ENCODE assay signal across 10 cellular contexts in the genomic region with DNA sequence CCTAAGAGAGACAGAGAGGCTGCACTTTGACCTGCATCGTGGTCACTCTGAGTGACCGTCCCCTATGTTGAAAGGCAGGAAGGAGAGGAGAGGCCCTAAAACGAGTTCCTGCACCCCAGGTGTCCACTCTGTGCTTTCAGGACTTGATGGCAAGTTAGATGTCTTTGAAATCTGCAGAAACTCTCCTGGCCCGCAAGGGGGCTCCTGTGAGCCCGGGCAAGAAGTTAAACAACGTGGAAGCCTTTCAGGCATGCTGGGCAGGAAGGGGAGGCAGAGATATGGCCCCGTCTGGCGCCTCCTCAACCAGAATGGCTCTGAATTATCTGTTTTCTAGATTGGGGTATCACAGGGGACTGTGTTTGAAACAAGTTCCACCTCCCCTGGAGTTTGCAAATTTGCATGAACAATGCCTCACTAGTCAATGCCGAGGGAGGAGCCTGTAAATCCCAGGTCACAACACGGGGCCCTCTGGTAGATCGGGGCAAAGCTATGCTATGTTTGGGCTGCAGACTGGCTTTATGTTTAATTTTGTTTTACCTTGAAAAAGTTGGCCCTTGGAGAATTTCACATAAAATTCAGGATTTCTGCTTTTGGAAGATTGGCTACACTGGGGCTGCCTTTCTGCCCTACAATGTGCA. TPM values are rescaled to one million over a fixed set of nuclear protein-coding genes. Genes with fewer than 3 reads are reported as not detected.
DNase-seq lines count a peak whose midpoint lies in the region; ATAC-seq and TF ChIP-seq lines count a peak whose summit lies in the region.
"Had no signal": no experiment of that assay in that cellular context is flagged by ENCODE, and none has a peak within 500 bp of the region (broad histone marks: within the 10 kb centered on the region; RNA-seq: fewer than 3 reads in every experiment).

No MANE protein-coding gene starts in this region.

- TF ChIP-seq CTCF in heart left ventricle (IDR thresholded peaks at IDR 0.05), result peak; percentile 37 to 67 (median 55)

- H3K36me3 ChIP-seq in heart left ventricle, result no peaks in the 10 kb centered on the region
- H3K36me3 ChIP-seq: vagina had no signal

- DNase-seq in D341Med (ENCODE audit: low spot score) (peak; percentile 62), SW480 (ENCODE audit: low spot score) (peak; percentile 30), heart left ventricle (peak in 3 of 5 donors; percentile 37 to 64 (median 40)), NCI-H2029 (lab: John Stamatoyannopoulos, UW) (no peak), NCI-H2227 treated with DMSO at 0.1 percent for 48 hours (lab: John Stamatoyannopoulos, UW) (no peak), cerebellum (ENCODE audit: low spot score) (no peak)
- DNase-seq: left cardiac atrium had no signal

- no peak overlapping the region for H3K27ac ChIP-seq in heart left ventricle
- H3K27ac ChIP-seq: vagina had no signal

- peaks cover 0 to 18% (median 3%) of the 10 kb centered on the region in 9 donors for H3K27me3 ChIP-seq in heart left ventricle
- H3K27me3 ChIP-seq: vagina had no signal

- WGBS in heart left ventricle, 4 donors, result 27 to 46% (median 30%) methylated on average over 11 of the region's 11 CpGs

- no peaks in the 10 kb centered on the region for H3K9me3 ChIP-seq in heart left ventricle
- H3K9me3 ChIP-seq: vagina had no signal

- H3K4me3 ChIP-seq in heart left ventricle, result no peak overlapping the region
- H3K4me3 ChIP-seq: vagina had no signal

- intact Hi-C loops in heart left ventricle (cut with DNase I), result loop anchor here in 7 of 10 donors (2.0 to 5.0 kb wide), 5 partner anchors 50 to 70 kb away; no protein-coding TSS in a partner anchor

- TF ChIP-seq POLR2A in heart left ventricle (IDR thresholded peaks at IDR 0.05), result no peak

- peaks cover 0 to 9% (median 0%) of the 10 kb centered on the region in 12 donors for H3K4me1 ChIP-seq in heart left ventricle
- H3K4me1 ChIP-seq: vagina had no signal

- ATAC-seq in HG02885 (IDR thresholded peaks at IDR 0.05; ENCODE audit: poor library complexity, unreplicated experiment) (peak; percentile 39), heart left ventricle (peak in 2 of 4 donors; percentile 41 to 50), GM21390 (IDR thresholded peaks at IDR 0.05; ENCODE audit: unreplicated experiment) (no peak)

RNA-seq across cellular contexts. Expression of gene CTXND1, which starts 9.8 kb away (rescaled TPM):
- total RNA-seq in heart left ventricle (1 to 10 TPM in 7 of 9 donors, under 1 TPM in 2; 0.14 to 9.5 (median 3.4) TPM), cerebellum (7.3 TPM)
- polyA plus RNA-seq in heart left ventricle, result 1 to 10 TPM; 1.1 to 2.9 TPM

Comparison
In these comparisons a context has a peak if more than half of its experiments do, and no peak if none do; other contexts are left out.
1. DNase-seq: peak in D341Med (single experiment), SW480 (single experiment) and heart left ventricle (3 of 5); none in NCI-H2029 (single experiment), NCI-H2227 treated with DMSO at 0.1 percent for 48 hours (single experiment) and cerebellum (single experiment).